9 cellular contexts compared by ENCODE assay signal in the genomic region with DNA sequence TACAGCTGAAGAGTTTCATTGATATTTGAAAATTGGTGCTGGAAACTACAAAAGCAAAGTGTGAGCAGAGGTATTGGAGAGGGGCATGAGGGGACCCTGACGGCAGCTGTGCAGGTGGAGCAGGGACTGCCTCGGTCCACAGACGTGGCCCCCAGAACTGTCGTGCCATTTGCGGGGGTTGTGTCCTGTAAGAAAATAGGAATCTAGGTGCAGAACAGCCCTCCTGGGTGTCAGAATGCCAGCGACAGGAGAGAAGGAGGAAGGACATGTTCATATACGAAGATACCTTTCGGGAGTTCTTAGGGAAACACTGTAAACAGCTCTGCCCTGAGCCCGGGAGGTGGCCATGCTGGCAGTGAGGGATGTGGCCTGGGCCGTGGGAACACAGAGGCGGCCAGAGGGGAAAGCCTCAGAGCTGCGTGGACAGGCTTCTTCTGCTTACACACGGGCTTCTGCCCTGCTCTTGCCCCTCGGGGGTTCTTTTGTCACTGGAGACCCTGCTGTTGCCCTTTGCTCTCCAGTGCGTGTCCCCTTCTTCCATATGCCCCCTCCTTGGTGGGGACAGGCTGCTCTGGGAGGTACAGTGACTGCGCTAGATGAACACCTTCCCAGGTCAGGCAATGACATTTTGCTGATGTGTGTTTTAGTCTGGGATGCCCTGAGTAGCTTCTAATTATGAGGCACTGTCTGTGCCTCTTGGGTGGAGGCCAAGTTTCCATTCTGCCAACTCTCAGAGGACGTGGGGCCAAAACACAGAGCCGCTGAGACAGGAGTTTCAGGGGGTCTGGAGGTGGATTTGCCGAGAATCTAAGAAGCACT.
DNase-seq lines count a peak whose midpoint lies in the region; ATAC-seq and TF ChIP-seq lines count a peak whose summit lies in the region.
"Had no signal": no experiment of that assay in that cellular context is flagged by ENCODE, and none has a peak within 500 bp of the region (broad histone marks: within the 10 kb centered on the region; RNA-seq: fewer than 3 reads in every experiment).

No MANE protein-coding gene starts in this region.

- no peaks in the 10 kb centered on the region for H3K9me2 ChIP-seq in MM.1S (replicated peaks; ENCODE audit: insufficient read depth, low read length)
- no peaks in the 10 kb centered on the region for H3K9me2 ChIP-seq in hepatocyte (replicated peaks; ENCODE audit: insufficient read depth)

- H3K27me3 Mint-ChIP-seq in WTC11 (ENCODE audit: low read depth) = no peaks in the 10 kb centered on the region

- H2AFZ ChIP-seq in MM.1S (ENCODE audit: low read length) (no peak overlapping the region), hepatocyte (no peak overlapping the region)

- no peak overlapping the region for H3K4me3 ChIP-seq in MM.1S (ENCODE audit: low read length)
- H3K4me3 ChIP-seq in hepatocyte = no peak overlapping the region
- no peak overlapping the region for H3K4me3 ChIP-seq in stomach

- CTCF ChIA-PET in WTC11 (lab: Charles Lee) = interaction anchor here (0.6 to 1.4 kb wide), 2 partner anchors 27 to 162 kb away, joined by 3 to 5 read pairs; no protein-coding TSS in a partner anchor

- no peaks in the 10 kb centered on the region for H3F3A ChIP-seq in MM.1S (ENCODE audit: insufficient read depth, low read length)

- peaks cover 45% of the 10 kb centered on the region for H3K4me1 Mint-ChIP-seq in WTC11

- H3K36me3 Mint-ChIP-seq in WTC11 = peaks cover 11% of the 10 kb centered on the region

- no peak overlapping the region for H3K9ac ChIP-seq in MM.1S (ENCODE audit: low read length)

- no peak for TF ChIP-seq CTCF in MM.1S (IDR thresholded peaks at IDR 0.05; ENCODE audit: low read length)
- no peak for TF ChIP-seq CTCF in WTC11 (IDR thresholded peaks at IDR 0.05)
- no peak for TF ChIP-seq CTCF in hepatocyte (IDR thresholded peaks at IDR 0.05; ENCODE audit: poor library complexity)
- TF ChIP-seq CTCF in stomach (IDR thresholded peaks at IDR 0.05) = no peak

- H3K79me2 ChIP-seq in MM.1S (ENCODE audit: low read length) (no peaks in the 10 kb centered on the region), hepatocyte (peaks cover 3% of the 10 kb centered on the region)

- POLR2A ChIA-PET in WTC11 (lab: Charles Lee) = interaction anchor here (0.6 kb wide), 1 partner anchor 114 kb away, joined by 3 read pairs; no protein-coding TSS in a partner anchor

- H3K4me1 ChIP-seq in MM.1S (ENCODE audit: low read length) = no peaks in the 10 kb centered on the region
- H3K4me1 ChIP-seq in hepatocyte (ENCODE audit: insufficient read depth) = peaks cover 31% of the 10 kb centered on the region
- H3K4me1 ChIP-seq in stomach = peaks cover 11 to 36% (median 24%) of the 10 kb centered on the region in 4 donors

- H3K27ac Mint-ChIP-seq in WTC11 = peak overlapping the region; percentile 86

- H3K9me3 Mint-ChIP-seq in WTC11 = peaks cover 13% of the 10 kb centered on the region

- H3K27ac ChIP-seq in MM.1S (ENCODE audit: low read length) (no peak overlapping the region), hepatocyte (peak overlapping the region; percentile 3), stomach (peak overlapping the region in 4 of 5 donors; percentile 13 to 63 (median 40))

- H3K9me3 ChIP-seq in MM.1S (replicated peaks; ENCODE audit: insufficient read depth, low read length) (no peaks in the 10 kb centered on the region), hepatocyte (ENCODE audit: low read depth) (no peaks in the 10 kb centered on the region), stomach (no peaks in the 10 kb centered on the region)

- intact Hi-C loops in stomach (cut with DNase I; ENCODE audit: low total_unique reads) = no loop called here

- H4K20me1 ChIP-seq in MM.1S (ENCODE audit: insufficient read depth, low read length) (no peaks in the 10 kb centered on the region), hepatocyte (ENCODE audit: insufficient read depth, poor library complexity, severe bottlenecking) (no peaks in the 10 kb centered on the region)

- TF ChIP-seq POLR2A in stomach (IDR thresholded peaks at IDR 0.05) = no peak

- H3K36me3 ChIP-seq in MM.1S (replicated peaks; ENCODE audit: insufficient read depth, low read length) = no peaks in the 10 kb centered on the region
- no peaks in the 10 kb centered on the region for H3K36me3 ChIP-seq in hepatocyte (replicated peaks; ENCODE audit: insufficient read depth, low read depth)
- no peaks in the 10 kb centered on the region for H3K36me3 ChIP-seq in stomach

- DNase-seq in MM.1S = peak; percentile 41
- peak; percentile 28 for DNase-seq in WTC11 (ENCODE audit: low spot score)
- DNase-seq in hepatocyte (ENCODE audit: low spot score) = peak; percentile 48
- DNase-seq in stomach = no peak
- DNase-seq in activated T-cell treated with anti-CD3 and anti-CD28 coated beads for 4 hours = no peak
- DNase-seq in GDM1 (lab: John Stamatoyannopoulos, UW) = no peak
- DNase-seq: activated naive CD4-positive, alpha-beta T cell treated with Interleukin-2 at 50 U/mL for 16 hours had no signal

- H3K27me3 ChIP-seq in MM.1S (replicated peaks; ENCODE audit: insufficient read depth, low read length) = no peaks in the 10 kb centered on the region
- no peaks in the 10 kb centered on the region for H3K27me3 ChIP-seq in hepatocyte
- H3K27me3 ChIP-seq in stomach = no peaks in the 10 kb centered on the region

- H3K4me2 ChIP-seq in MM.1S (ENCODE audit: low read depth, low read length) (no peak overlapping the region), hepatocyte (peak overlapping the region; percentile 52)

- no peak overlapping the region; the same call in 1 of the 2 replicates for H3K4me3 Mint-ChIP-seq in WTC11

- 70% methylated on average over 19 of the region's 19 CpGs for WGBS in hepatocyte (ENCODE audit: low lambda C conversion rate, missing lambda C conversion rate)
- 60 to 73% (median 64%) methylated on average over 19 of the region's 19 CpGs for WGBS in stomach, 5 donors

- ATAC-seq in WTC11 = peak; percentile 43
- no peak for ATAC-seq in HG02938 (IDR thresholded peaks at IDR 0.05; ENCODE audit: unreplicated experiment)
- ATAC-seq in GM18502 (IDR thresholded peaks at IDR 0.05; ENCODE audit: poor library complexity, unreplicated experiment) = no peak

- no peak for TF ChIP-seq EP300 in stomach (IDR thresholded peaks at IDR 0.05)

TF ChIP-seq in WTC11, 78 proteins besides CTCF, POLR2A, EP300 and RAD21 (continues in another document):
- TF ChIP-seq, protein P1, sequence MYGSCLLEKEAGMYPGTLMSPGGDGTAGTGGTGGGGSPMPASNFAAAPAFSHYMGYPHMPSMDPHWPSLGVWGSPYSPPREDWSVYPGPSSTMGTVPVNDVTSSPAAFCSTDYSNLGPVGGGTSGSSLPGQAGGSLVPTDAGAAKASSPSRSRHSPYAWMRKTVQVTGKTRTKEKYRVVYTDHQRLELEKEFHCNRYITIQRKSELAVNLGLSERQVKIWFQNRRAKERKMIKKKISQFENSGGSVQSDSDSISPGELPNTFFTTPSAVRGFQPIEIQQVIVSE (CRISPR knock-in tag; IDR thresholded peaks at IDR 0.05; ENCODE audit: borderline replicate concordance) = no peak
- TF ChIP-seq EMX1 (CRISPR knock-in tag; IDR thresholded peaks at IDR 0.05) (no peak), FOXP1 (CRISPR knock-in tag; IDR thresholded peaks at IDR 0.05; ENCODE audit: borderline replicate concordance) (no peak), ZNF396 (CRISPR knock-in tag; IDR thresholded peaks at IDR 0.05; ENCODE audit: borderline replicate concordance) (no peak), IRF2 (CRISPR knock-in tag; IDR thresholded peaks at IDR 0.05; ENCODE audit: borderline replicate concordance, low read depth) (no peak)
- TF ChIP-seq, protein P2, sequence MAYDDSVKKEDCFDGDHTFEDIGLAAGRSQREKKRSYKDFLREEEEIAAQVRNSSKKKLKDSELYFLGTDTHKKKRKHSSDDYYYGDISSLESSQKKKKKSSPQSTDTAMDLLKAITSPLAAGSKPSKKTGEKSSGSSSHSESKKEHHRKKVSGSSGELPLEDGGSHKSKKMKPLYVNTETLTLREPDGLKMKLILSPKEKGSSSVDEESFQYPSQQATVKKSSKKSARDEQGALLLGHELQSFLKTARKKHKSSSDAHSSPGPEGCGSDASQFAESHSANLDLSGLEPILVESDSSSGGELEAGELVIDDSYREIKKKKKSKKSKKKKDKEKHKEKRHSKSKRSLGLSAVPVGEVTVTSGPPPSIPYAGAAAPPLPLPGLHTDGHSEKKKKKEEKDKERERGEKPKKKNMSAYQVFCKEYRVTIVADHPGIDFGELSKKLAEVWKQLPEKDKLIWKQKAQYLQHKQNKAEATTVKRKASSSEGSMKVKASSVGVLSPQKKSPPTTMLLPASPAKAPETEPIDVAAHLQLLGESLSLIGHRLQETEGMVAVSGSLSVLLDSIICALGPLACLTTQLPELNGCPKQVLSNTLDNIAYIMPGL (CRISPR knock-in tag; IDR thresholded peaks at IDR 0.05) = no peak
- TF ChIP-seq, protein P3, sequence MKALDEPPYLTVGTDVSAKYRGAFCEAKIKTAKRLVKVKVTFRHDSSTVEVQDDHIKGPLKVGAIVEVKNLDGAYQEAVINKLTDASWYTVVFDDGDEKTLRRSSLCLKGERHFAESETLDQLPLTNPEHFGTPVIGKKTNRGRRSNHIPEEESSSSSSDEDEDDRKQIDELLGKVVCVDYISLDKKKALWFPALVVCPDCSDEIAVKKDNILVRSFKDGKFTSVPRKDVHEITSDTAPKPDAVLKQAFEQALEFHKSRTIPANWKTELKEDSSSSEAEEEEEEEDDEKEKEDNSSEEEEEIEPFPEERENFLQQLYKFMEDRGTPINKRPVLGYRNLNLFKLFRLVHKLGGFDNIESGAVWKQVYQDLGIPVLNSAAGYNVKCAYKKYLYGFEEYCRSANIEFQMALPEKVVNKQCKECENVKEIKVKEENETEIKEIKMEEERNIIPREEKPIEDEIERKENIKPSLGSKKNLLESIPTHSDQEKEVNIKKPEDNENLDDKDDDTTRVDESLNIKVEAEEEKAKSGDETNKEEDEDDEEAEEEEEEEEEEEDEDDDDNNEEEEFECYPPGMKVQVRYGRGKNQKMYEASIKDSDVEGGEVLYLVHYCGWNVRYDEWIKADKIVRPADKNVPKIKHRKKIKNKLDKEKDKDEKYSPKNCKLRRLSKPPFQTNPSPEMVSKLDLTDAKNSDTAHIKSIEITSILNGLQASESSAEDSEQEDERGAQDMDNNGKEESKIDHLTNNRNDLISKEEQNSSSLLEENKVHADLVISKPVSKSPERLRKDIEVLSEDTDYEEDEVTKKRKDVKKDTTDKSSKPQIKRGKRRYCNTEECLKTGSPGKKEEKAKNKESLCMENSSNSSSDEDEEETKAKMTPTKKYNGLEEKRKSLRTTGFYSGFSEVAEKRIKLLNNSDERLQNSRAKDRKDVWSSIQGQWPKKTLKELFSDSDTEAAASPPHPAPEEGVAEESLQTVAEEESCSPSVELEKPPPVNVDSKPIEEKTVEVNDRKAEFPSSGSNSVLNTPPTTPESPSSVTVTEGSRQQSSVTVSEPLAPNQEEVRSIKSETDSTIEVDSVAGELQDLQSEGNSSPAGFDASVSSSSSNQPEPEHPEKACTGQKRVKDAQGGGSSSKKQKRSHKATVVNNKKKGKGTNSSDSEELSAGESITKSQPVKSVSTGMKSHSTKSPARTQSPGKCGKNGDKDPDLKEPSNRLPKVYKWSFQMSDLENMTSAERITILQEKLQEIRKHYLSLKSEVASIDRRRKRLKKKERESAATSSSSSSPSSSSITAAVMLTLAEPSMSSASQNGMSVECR (CRISPR knock-in tag; IDR thresholded peaks at IDR 0.05; ENCODE audit: borderline replicate concordance) = no peak

Comparison
In these comparisons a context has a peak if more than half of its experiments do, and no peak if none do; other contexts are left out.
1. DNase-seq: peak in MM.1S (single experiment), WTC11 (single experiment) and hepatocyte (single experiment); none in stomach (single experiment), activated T-cell treated with anti-CD3 and anti-CD28 coated beads for 4 hours (single experiment) and GDM1 (single experiment).